11 cellular contexts compared by ENCODE assay signal in the genomic region with DNA sequence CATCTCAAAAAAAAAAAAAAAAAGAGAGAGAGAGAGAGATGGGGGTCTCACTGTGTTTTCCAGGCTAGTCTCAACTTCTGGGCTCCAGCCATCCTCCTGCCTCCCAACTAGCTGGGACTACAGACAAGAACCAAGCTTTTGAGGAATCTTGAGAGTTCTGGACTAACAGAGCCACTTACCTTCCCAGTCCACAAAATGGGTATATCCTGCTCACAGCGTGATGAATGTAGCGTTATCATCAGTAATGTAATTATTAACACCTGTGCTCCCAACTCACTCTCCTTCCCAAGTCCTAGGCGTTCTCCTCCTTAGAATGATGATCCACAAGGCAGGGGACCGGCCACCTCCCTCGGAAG. TPM values are rescaled to one million over a fixed set of nuclear protein-coding genes. Genes with fewer than 3 reads are reported as not detected.
DNase-seq lines count a peak whose midpoint lies in the region; ATAC-seq and TF ChIP-seq lines count a peak whose summit lies in the region.
"Had no signal": no experiment of that assay in that cellular context is flagged by ENCODE, and none has a peak within 500 bp of the region (broad histone marks: within the 10 kb centered on the region; RNA-seq: fewer than 3 reads in every experiment).

No MANE protein-coding gene starts in this region.

- no peaks in the 10 kb centered on the region for H3K4me1 ChIP-seq in iPS-15b (ENCODE audit: control insufficient read depth, insufficient read depth, low read length)
- H3K4me1 ChIP-seq: BE2C had no signal

- H3K9me3 Mint-ChIP-seq in activated naive CD4-positive, alpha-beta T cell treated with anti-CD3 and anti-CD28 coated beads, Interleukin-2, amount 50 U/mL, for 24 hours, result no peaks in the 10 kb centered on the region
- no peaks in the 10 kb centered on the region for H3K9me3 Mint-ChIP-seq in activated naive CD4-positive, alpha-beta T cell treated with anti-CD3 and anti-CD28 coated beads, Interleukin-2, amount 50 U/mL, for 72 hours
- no peaks in the 10 kb centered on the region for H3K9me3 Mint-ChIP-seq in activated B cell treated with CpG ODN at 0.5 μM for 24 hours
- H3K9me3 Mint-ChIP-seq in stimulated activated naive CD8-positive, alpha-beta T cell treated with anti-CD3 and anti-CD28 coated beads, Interleukin-15, amount 100 ng/mL, for 72 hours, result no peaks in the 10 kb centered on the region

- H3K4me3 ChIP-seq in iPS-15b (ENCODE audit: low read depth, low read length), result peak overlapping the region; percentile 30

- no peak for ATAC-seq in activated naive CD4-positive, alpha-beta T cell treated with anti-CD3 and anti-CD28 coated beads, Interleukin-2, amount 50 U/mL, for 72 hours
- ATAC-seq in activated B cell treated with CpG ODN at 0.5 μM for 24 hours (ENCODE audit: low read depth), result no peak
- no peak for ATAC-seq in stimulated activated naive CD8-positive, alpha-beta T cell treated with anti-CD3 and anti-CD28 coated beads, Interleukin-15, amount 100 ng/mL, for 72 hours
- ATAC-seq in HG03354 (IDR thresholded peaks at IDR 0.05; ENCODE audit: poor library complexity, severe bottlenecking, unreplicated experiment), result no peak
- ATAC-seq in GM18517 (IDR thresholded peaks at IDR 0.05; ENCODE audit: unreplicated experiment), result no peak

- CTCF ChIA-PET in activated B cell treated with CpG ODN at 0.5 μM for 24 hours (lab: Charles Lee), result interaction anchor here (0.9 to 1.9 kb wide), 2 partner anchors 10 to 170 kb away, joined by 3 to 6 read pairs; no protein-coding TSS in a partner anchor

- intact Hi-C loops in activated B cell treated with CpG ODN at 0.5 μM for 24 hours (cut with micrococcal nuclease), result no loop called here

- H3K9me3 ChIP-seq in iPS-15b (ENCODE audit: control insufficient read depth, insufficient read depth, low read length), result no peaks in the 10 kb centered on the region
- H3K9me3 ChIP-seq: BE2C had no signal

- H3K27ac Mint-ChIP-seq in activated naive CD4-positive, alpha-beta T cell treated with anti-CD3 and anti-CD28 coated beads, Interleukin-2, amount 50 U/mL, for 24 hours, result no peak overlapping the region
- no peak overlapping the region for H3K27ac Mint-ChIP-seq in activated naive CD4-positive, alpha-beta T cell treated with anti-CD3 and anti-CD28 coated beads, Interleukin-2, amount 50 U/mL, for 72 hours
- no peak overlapping the region for H3K27ac Mint-ChIP-seq in activated B cell treated with CpG ODN at 0.5 μM for 24 hours
- H3K27ac Mint-ChIP-seq in stimulated activated naive CD8-positive, alpha-beta T cell treated with anti-CD3 and anti-CD28 coated beads, Interleukin-15, amount 100 ng/mL, for 72 hours, result no peak overlapping the region

- peaks cover 9% of the 10 kb centered on the region for H3K27me3 Mint-ChIP-seq in activated naive CD4-positive, alpha-beta T cell treated with anti-CD3 and anti-CD28 coated beads, Interleukin-2, amount 50 U/mL, for 24 hours
- H3K27me3 Mint-ChIP-seq in activated B cell treated with CpG ODN at 0.5 μM for 24 hours, result peaks cover 21% of the 10 kb centered on the region
- H3K27me3 Mint-ChIP-seq in stimulated activated naive CD8-positive, alpha-beta T cell treated with anti-CD3 and anti-CD28 coated beads, Interleukin-15, amount 100 ng/mL, for 72 hours, result peaks cover 51% of the 10 kb centered on the region

- H3K36me3 Mint-ChIP-seq in activated naive CD4-positive, alpha-beta T cell treated with anti-CD3 and anti-CD28 coated beads, Interleukin-2, amount 50 U/mL, for 24 hours, result no peaks in the 10 kb centered on the region
- no peaks in the 10 kb centered on the region for H3K36me3 Mint-ChIP-seq in activated naive CD4-positive, alpha-beta T cell treated with anti-CD3 and anti-CD28 coated beads, Interleukin-2, amount 50 U/mL, for 72 hours
- no peaks in the 10 kb centered on the region for H3K36me3 Mint-ChIP-seq in activated B cell treated with CpG ODN at 0.5 μM for 24 hours (ENCODE audit: low read depth)

- H3K36me3 ChIP-seq in iPS-15b (ENCODE audit: control insufficient read depth, insufficient read depth, low read length), result no peaks in the 10 kb centered on the region
- H3K36me3 ChIP-seq: BE2C had no signal

- peak overlapping the region; percentile 57 for H3K4me3 Mint-ChIP-seq in activated naive CD4-positive, alpha-beta T cell treated with anti-CD3 and anti-CD28 coated beads, Interleukin-2, amount 50 U/mL, for 24 hours
- peak overlapping the region; percentile 73 for H3K4me3 Mint-ChIP-seq in activated B cell treated with CpG ODN at 0.5 μM for 24 hours
- H3K4me3 Mint-ChIP-seq in stimulated activated naive CD8-positive, alpha-beta T cell treated with anti-CD3 and anti-CD28 coated beads, Interleukin-15, amount 100 ng/mL, for 72 hours, result peak overlapping the region; percentile 79 to 87

- H3K27me3 ChIP-seq in iPS-15b (ENCODE audit: control insufficient read depth, insufficient read depth, low read length), result peaks cover 72% of the 10 kb centered on the region
- H3K27me3 ChIP-seq: BE2C had no signal

- DNase-seq in activated naive CD4-positive, alpha-beta T cell treated with anti-CD3 and anti-CD28 coated beads, Interleukin-2, amount 50 U/mL, for 72 hours (ENCODE audit: low spot score in 2 of 2), result no peak
- DNase-seq in activated B cell treated with CpG ODN at 0.5 μM for 24 hours (no peak), retina (no peak)
- DNase-seq in stimulated activated naive CD8-positive, alpha-beta T cell treated with anti-CD3 and anti-CD28 coated beads, Interleukin-15, amount 100 ng/mL, for 72 hours, result no peak
- DNase-seq: BE2C, NCI-H2171, SHP77 treated with DMSO at 0.1 percent for 48 hours had no signal

- TF ChIP-seq CTCF in activated B cell treated with CpG ODN at 0.5 μM for 24 hours (IDR thresholded peaks at IDR 0.05), result no peak

- peaks cover 10% of the 10 kb centered on the region for H3K4me1 Mint-ChIP-seq in activated naive CD4-positive, alpha-beta T cell treated with anti-CD3 and anti-CD28 coated beads, Interleukin-2, amount 50 U/mL, for 24 hours
- peaks cover 6% of the 10 kb centered on the region for H3K4me1 Mint-ChIP-seq in activated B cell treated with CpG ODN at 0.5 μM for 24 hours
- peaks cover 45% of the 10 kb centered on the region for H3K4me1 Mint-ChIP-seq in stimulated activated naive CD8-positive, alpha-beta T cell treated with anti-CD3 and anti-CD28 coated beads, Interleukin-15, amount 100 ng/mL, for 72 hours

- POLR2A ChIA-PET in activated B cell treated with CpG ODN at 0.5 μM for 24 hours (lab: Charles Lee), result interaction anchor here (0.7 to 1.0 kb wide), 4 partner anchors 33 to 184 kb away, joined by 3 to 6 read pairs (median 4); a partner anchor contains a TSS

- H3K9ac ChIP-seq in iPS-15b (ENCODE audit: low read depth, low read length), result no peak overlapping the region

RNA-seq across cellular contexts. Expression of a gene that starts 4.6 kb away (rescaled TPM):
- total RNA-seq in activated naive CD4-positive, alpha-beta T cell treated with anti-CD3 and anti-CD28 coated beads, Interleukin-2, amount 50 U/mL, for 72 hours, result under 1 TPM; 0.88 to 0.98 TPM
- not detected in 2 replicates for total RNA-seq in activated B cell treated with CpG ODN at 0.5 μM for 24 hours

RNA-seq across cellular contexts. Expression of a gene that starts 33.6 kb away (rescaled TPM):
- total RNA-seq in activated naive CD4-positive, alpha-beta T cell treated with anti-CD3 and anti-CD28 coated beads, Interleukin-2, amount 50 U/mL, for 72 hours, result 10 to 100 TPM in 1 of 2 donors, 1 to 10 TPM in 1; 5.1 to 10.5 TPM
- 1.2 and 2.0 TPM in 2 replicates for total RNA-seq in activated B cell treated with CpG ODN at 0.5 μM for 24 hours

RNA-seq across cellular contexts. Expression of a gene that starts 33.7 kb away (rescaled TPM):
- total RNA-seq in activated naive CD4-positive, alpha-beta T cell treated with anti-CD3 and anti-CD28 coated beads, Interleukin-2, amount 50 U/mL, for 72 hours, result 10 to 100 TPM; 29.4 to 57.9 TPM
- total RNA-seq in activated B cell treated with CpG ODN at 0.5 μM for 24 hours, result 32.4 and 35.6 TPM in 2 replicates
